ENCODE assay signal across 24 cellular contexts in the genomic region with DNA sequence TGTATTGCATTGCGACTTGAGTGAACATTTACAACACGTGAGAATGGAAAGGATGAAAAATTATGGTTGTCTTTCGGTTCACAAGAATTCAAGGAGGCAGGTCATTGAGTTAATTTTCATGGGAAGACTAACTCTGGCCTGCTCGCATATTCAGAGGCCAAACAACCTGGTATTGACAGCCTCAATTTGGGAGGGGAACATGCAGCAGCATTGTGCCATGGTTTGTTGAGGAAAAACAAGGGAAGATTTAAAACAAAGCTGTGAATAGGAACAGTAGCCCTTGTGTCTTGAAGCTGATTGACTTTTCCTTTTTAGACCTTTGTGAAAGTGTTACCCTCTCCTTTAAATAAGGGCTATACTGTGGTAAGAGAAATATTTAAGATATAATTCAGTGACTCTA. TPM values are rescaled to one million over a fixed set of nuclear protein-coding genes. Genes with fewer than 3 reads are reported as not detected.
"Had no signal": no experiment of that assay in that cellular context is flagged by ENCODE, and none has a peak within 500 bp of the region (broad histone marks: within the 10 kb centered on the region; RNA-seq: fewer than 3 reads in every experiment).

No MANE protein-coding gene starts in this region.

- H3K27ac Mint-ChIP-seq: activated B cell treated with CpG ODN at 0.5 μM for 24 hours; activated CD4-positive, alpha-beta T cell treated with anti-CD3 and anti-CD28 coated beads, Interleukin-2, amount 10 ng/mL, durations not matched to agents 24 days and 14 days; activated CD8-positive, alpha-beta T cell treated with anti-CD3 and anti-CD28 coated beads, Interleukin-2, amount 10 ng/mL, durations not matched to agents 7 days and 5 days; activated naive CD4-positive, alpha-beta T cell treated with anti-CD3 and anti-CD28 coated beads, Interleukin-2, amount 10 ng/mL, durations not matched to agents 7 days and 5 days; memory B cell; naive thymus-derived CD4-positive, alpha-beta T cell; T-cell had no signal

- H3K27me3 ChIP-seq: ascending aorta, heart left ventricle, neutrophil, pancreas, transverse colon, vagina had no signal

- H3K4me3 ChIP-seq: ascending aorta, heart left ventricle, pancreas, transverse colon, vagina had no signal

- ATAC-seq: activated CD8-positive, alpha-beta T cell treated with anti-CD3 and anti-CD28 coated beads, Interleukin-2, amount 10 ng/mL, durations not matched to agents 7 days and 5 days; activated T-cell treated with anti-CD3 and anti-CD28 coated beads, Interleukin-2, amount 50 U/mL, for 4 hours; heart left ventricle; left ventricle myocardium superior; naive thymus-derived CD4-positive, alpha-beta T cell; pancreas; SK-N-SH treated with all-trans-retinoic acid at 6 μM for 48 hours; T-cell had no signal

- H3K36me3 Mint-ChIP-seq: activated naive CD4-positive, alpha-beta T cell treated with anti-CD3 and anti-CD28 coated beads, Interleukin-2, amount 10 ng/mL, durations not matched to agents 7 days and 5 days; immature natural killer cell; memory B cell; naive thymus-derived CD4-positive, alpha-beta T cell; T-cell had no signal

- DNase-seq: activated B cell treated with CpG ODN at 0.5 μM for 24 hours; activated CD4-positive, alpha-beta T cell treated with anti-CD3 and anti-CD28 coated beads, Interleukin-2, amount 10 ng/mL, durations not matched to agents 24 days and 14 days; activated CD8-positive, alpha-beta T cell treated with anti-CD3 and anti-CD28 coated beads, Interleukin-2, amount 10 ng/mL, durations not matched to agents 7 days and 5 days; activated effector memory CD4-positive, alpha-beta T cell treated with Interleukin-2 at 50 U/mL for 16 hours; activated naive CD4-positive, alpha-beta T cell treated with anti-CD3 and anti-CD28 coated beads, Interleukin-2, amount 10 ng/mL, durations not matched to agents 7 days and 5 days; activated T-cell treated with anti-CD3 and anti-CD28 coated beads, Interleukin-2, amount 50 U/mL, for 4 hours; dermis blood vessel endothelial cell; heart left ventricle; immature natural killer cell; kidney glomerular epithelial cell; left ventricle myocardium superior; naive thymus-derived CD4-positive, alpha-beta T cell; pancreas; stimulated activated CD4-positive, alpha-beta T cell treated with anti-CD3 and anti-CD28 coated beads, Interleukin-1b, Interleukin-23, amount 100 ng/mL, for 48 hours; stimulated activated CD8-positive, alpha-beta memory T cell treated with anti-CD3 and anti-CD28 coated beads, Interleukin-4, amount 100 ng/mL, for 48 hours; stimulated activated naive CD4-positive, alpha-beta T cell; T-cell; transverse colon had no signal

- FAIRE-seq: bronchial epithelial cell, pancreas had no signal

- H3K27me3 Mint-ChIP-seq: activated B cell treated with CpG ODN at 0.5 μM for 24 hours; activated CD4-positive, alpha-beta T cell treated with anti-CD3 and anti-CD28 coated beads, Interleukin-2, amount 10 ng/mL, durations not matched to agents 24 days and 14 days; activated naive CD4-positive, alpha-beta T cell treated with anti-CD3 and anti-CD28 coated beads, Interleukin-2, amount 10 ng/mL, durations not matched to agents 7 days and 5 days; memory B cell; naive thymus-derived CD4-positive, alpha-beta T cell; T-cell had no signal

- H3K4me1 ChIP-seq: ascending aorta, pancreas, transverse colon, vagina had no signal

- H3K4me3 Mint-ChIP-seq: activated B cell treated with CpG ODN at 0.5 μM for 24 hours; activated CD4-positive, alpha-beta T cell treated with anti-CD3 and anti-CD28 coated beads, Interleukin-2, amount 10 ng/mL, durations not matched to agents 24 days and 14 days; activated CD8-positive, alpha-beta T cell treated with anti-CD3 and anti-CD28 coated beads, Interleukin-2, amount 10 ng/mL, durations not matched to agents 7 days and 5 days; activated naive CD4-positive, alpha-beta T cell treated with anti-CD3 and anti-CD28 coated beads, Interleukin-2, amount 10 ng/mL, durations not matched to agents 7 days and 5 days; activated T-cell treated with anti-CD3 and anti-CD28 coated beads, Interleukin-2, amount 50 U/mL, for 4 hours; immature natural killer cell; memory B cell; naive thymus-derived CD4-positive, alpha-beta T cell; T-cell had no signal

- H3K4me1 Mint-ChIP-seq: activated B cell treated with CpG ODN at 0.5 μM for 24 hours; activated CD4-positive, alpha-beta T cell treated with anti-CD3 and anti-CD28 coated beads, Interleukin-2, amount 10 ng/mL, durations not matched to agents 24 days and 14 days; activated naive CD4-positive, alpha-beta T cell treated with anti-CD3 and anti-CD28 coated beads, Interleukin-2, amount 10 ng/mL, durations not matched to agents 7 days and 5 days; immature natural killer cell; memory B cell; naive thymus-derived CD4-positive, alpha-beta T cell; T-cell had no signal

- H3K27ac ChIP-seq: ascending aorta, heart left ventricle, neutrophil, pancreas, transverse colon, vagina had no signal

- H3K9me3 Mint-ChIP-seq: activated B cell treated with CpG ODN at 0.5 μM for 24 hours; activated CD4-positive, alpha-beta T cell treated with anti-CD3 and anti-CD28 coated beads, Interleukin-2, amount 10 ng/mL, durations not matched to agents 24 days and 14 days; activated naive CD4-positive, alpha-beta T cell treated with anti-CD3 and anti-CD28 coated beads, Interleukin-2, amount 10 ng/mL, durations not matched to agents 7 days and 5 days; activated T-cell treated with anti-CD3 and anti-CD28 coated beads, Interleukin-2, amount 50 U/mL, for 4 hours; immature natural killer cell; memory B cell had no signal

- H3K36me3 ChIP-seq: ascending aorta, heart left ventricle, neutrophil, pancreas, transverse colon, vagina had no signal

- H3K9me3 ChIP-seq: ascending aorta, neutrophil, pancreas, transverse colon, vagina had no signal

RNA-seq across cellular contexts. Expression of a gene that starts 31.9 kb away (rescaled TPM):
- total RNA-seq: activated B cell treated with CpG ODN at 0.5 μM for 24 hours; activated CD4-positive, alpha-beta T cell treated with anti-CD3 and anti-CD28 coated beads, Interleukin-2, amount 10 ng/mL, durations not matched to agents 24 days and 14 days; activated CD8-positive, alpha-beta T cell treated with anti-CD3 and anti-CD28 coated beads, Interleukin-2, amount 10 ng/mL, durations not matched to agents 7 days and 5 days had no signal
- polyA plus RNA-seq: naive thymus-derived CD4-positive, alpha-beta T cell had no signal
